12 cellular contexts compared by ENCODE assay signal in genomic region chr6:119459207-119459974, GRCh38.
A peak's percentile ranks its signal among the peaks of the same experiment; 100 is the strongest.
DNase-seq lines count a peak whose midpoint lies in the region; ATAC-seq and FAIRE-seq lines count a peak whose summit lies in the region.
"Had no signal": no experiment of that assay in that cellular context is flagged by ENCODE, and none has a peak within 500 bp of the region (broad histone marks: within the 10 kb centered on the region; RNA-seq: fewer than 3 reads in every experiment).

No MANE protein-coding gene starts in this region.

- H3K36me3 ChIP-seq in effector memory CD4-positive, alpha-beta T cell (ENCODE audit: control insufficient read depth, insufficient read depth, low read length), result no peaks in the 10 kb centered on the region
- H3K36me3 ChIP-seq: breast epithelium, upper lobe of left lung had no signal

- ATAC-seq in GM18858 (IDR thresholded peaks at IDR 0.05; ENCODE audit: unreplicated experiment) (peak; percentile 72), GM21529 (IDR thresholded peaks at IDR 0.05; ENCODE audit: unreplicated experiment) (peak; percentile 68), HG03108 (IDR thresholded peaks at IDR 0.05; ENCODE audit: unreplicated experiment) (peak; percentile 72)
- ATAC-seq: CD8-positive, alpha-beta T cell had no signal

- H3K4me3 ChIP-seq in effector memory CD4-positive, alpha-beta T cell (ENCODE audit: insufficient read depth, low read depth, low read length, poor library complexity, severe bottlenecking), result no peak overlapping the region
- H3K4me3 ChIP-seq: breast epithelium, upper lobe of left lung had no signal

- no peaks in the 10 kb centered on the region for H3K4me1 ChIP-seq in effector memory CD4-positive, alpha-beta T cell (ENCODE audit: control insufficient read depth, insufficient read depth, low read length, poor library complexity, severe bottlenecking)
- H3K4me1 ChIP-seq: breast epithelium had no signal

- FAIRE-seq in colon (lab: Jason Lieb, UNC), result peak; percentile 96

- H3K27ac ChIP-seq in effector memory CD4-positive, alpha-beta T cell (ENCODE audit: insufficient read depth, low read length, poor library complexity, severe bottlenecking), result no peak overlapping the region
- H3K27ac ChIP-seq: breast epithelium, upper lobe of left lung had no signal

- H3K27me3 ChIP-seq in effector memory CD4-positive, alpha-beta T cell (replicated peaks; ENCODE audit: control insufficient read depth, insufficient read depth, low read length, poor library complexity, severe bottlenecking), result no peaks in the 10 kb centered on the region
- H3K27me3 ChIP-seq: breast epithelium, upper lobe of left lung had no signal

- no peak for DNase-seq in DMS53 (lab: John Stamatoyannopoulos, UW)
- no peak for DNase-seq in hypothalamus (lab: John Stamatoyannopoulos, UW)
- no peak for DNase-seq in effector memory CD4-positive, alpha-beta T cell
- no peak for DNase-seq in D341Med (ENCODE audit: low spot score)
- DNase-seq: CD8-positive, alpha-beta T cell; NCI-H526 treated with DMSO at 0.1 percent for 48 hours; upper lobe of left lung had no signal

- no peaks in the 10 kb centered on the region for H3K9me3 ChIP-seq in effector memory CD4-positive, alpha-beta T cell (ENCODE audit: control insufficient read depth, low read length)
- H3K9me3 ChIP-seq: breast epithelium, upper lobe of left lung had no signal
